Comparison of ENCODE assay signal across 1 cellular context in the genomic region with DNA sequence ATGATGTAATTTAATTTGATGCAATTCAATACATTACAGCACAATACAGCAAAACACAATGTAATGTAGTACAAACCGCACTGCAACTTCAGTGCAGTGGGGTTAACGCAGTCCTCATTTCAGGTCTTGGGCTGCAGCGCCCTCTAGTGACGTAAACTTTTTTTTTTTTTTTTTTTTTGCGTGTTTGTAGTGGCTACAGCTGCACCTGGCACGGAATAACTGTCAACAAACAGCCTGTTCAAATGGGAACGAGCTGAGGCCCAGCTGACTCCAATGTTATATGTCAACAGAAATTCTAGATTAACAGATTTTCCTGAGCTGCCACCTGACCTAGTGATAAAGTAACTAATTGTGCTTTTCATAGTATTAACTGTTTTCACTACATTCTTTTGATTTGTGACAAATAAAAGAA.
TF ChIP-seq lines count a peak whose summit lies in the region.

No MANE protein-coding gene starts in this region.

TF ChIP-seq in endothelial cell of umbilical vein, 7 proteins besides CTCF, POLR2A, EP300 and RAD21:
- TF ChIP-seq, protein P1, sequence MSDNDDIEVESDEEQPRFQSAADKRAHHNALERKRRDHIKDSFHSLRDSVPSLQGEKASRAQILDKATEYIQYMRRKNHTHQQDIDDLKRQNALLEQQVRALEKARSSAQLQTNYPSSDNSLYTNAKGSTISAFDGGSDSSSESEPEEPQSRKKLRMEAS (IDR thresholded peaks at IDR 0.05; ENCODE audit: insufficient read depth, insufficient read length), result no peak
- TF ChIP-seq MYC (IDR thresholded peaks at IDR 0.05; ENCODE audit: low read depth, low read length) (no peak), JUN (IDR thresholded peaks at IDR 0.05; ENCODE audit: borderline replicate concordance, insufficient read depth, insufficient read length, low read depth) (no peak), EZH2 (IDR thresholded peaks at IDR 0.05; ENCODE audit: borderline replicate concordance, low read depth, low read length, severe bottlenecking) (no peak), FOS (IDR thresholded peaks at IDR 0.05; ENCODE audit: borderline replicate concordance, insufficient read depth, low read length) (no peak), GATA2 (IDR thresholded peaks at IDR 0.05; ENCODE audit: insufficient read depth, insufficient read length, low read depth, low read length) (no peak), POLR2AphosphoS5 (IDR thresholded peaks at IDR 0.05; ENCODE audit: insufficient read depth, low read depth, low read length) (no peak)
